In genomic region chr20:36150847-36151539, GRCh38 we compare ENCODE assay signal across 1 cellular context.
TF ChIP-seq lines count a peak whose summit lies in the region.

No MANE protein-coding gene starts in this region.

TF ChIP-seq in HepG2, 621 proteins besides CTCF, POLR2A, EP300 and RAD21 (continued from another document and continues in another):
- TF ChIP-seq RERE (CRISPR knock-in tag; IDR thresholded peaks at IDR 0.05; ENCODE audit: low read depth) (peak; percentile 65), ZNF629 (CRISPR knock-in tag; conservative IDR thresholded peaks at IDR 0.05) (peak; percentile 97), ZBTB3 (CRISPR knock-in tag; IDR thresholded peaks at IDR 0.05; ENCODE audit: borderline replicate concordance, low read depth) (peak; percentile 74; the same call in 1 of the 2 replicates), PAX8 (CRISPR knock-in tag; IDR thresholded peaks at IDR 0.05; ENCODE audit: borderline replicate concordance) (no peak), ZBTB42 (CRISPR knock-in tag; IDR thresholded peaks at IDR 0.05) (no peak), DBP (CRISPR knock-in tag; IDR thresholded peaks at IDR 0.05; ENCODE audit: not compliant biosample characterization) (no peak), CREBL2 (CRISPR knock-in tag; IDR thresholded peaks at IDR 0.05; ENCODE audit: borderline replicate concordance) (no peak), ZNF577 (CRISPR knock-in tag; IDR thresholded peaks at IDR 0.05; ENCODE audit: borderline replicate concordance, low read depth) (no peak), RFXAP (CRISPR knock-in tag; IDR thresholded peaks at IDR 0.05; ENCODE audit: borderline replicate concordance) (peak; percentile 67; the same call in 1 of the 2 replicates), ZNF549 (CRISPR knock-in tag; IDR thresholded peaks at IDR 0.05) (no peak), TFAP4 (IDR thresholded peaks at IDR 0.05; ENCODE audit: borderline replicate concordance, low read depth) (no peak), ZFP91 (CRISPR knock-in tag; IDR thresholded peaks at IDR 0.05; ENCODE audit: borderline replicate concordance) (peak; percentile 62), CCDC6 (CRISPR knock-in tag; IDR thresholded peaks at IDR 0.05) (peak; percentile 72; the same call in 1 of the 2 replicates), ELF3 (CRISPR knock-in tag; IDR thresholded peaks at IDR 0.05) (peak; percentile 97), CBX5 (CRISPR knock-in tag; IDR thresholded peaks at IDR 0.05; ENCODE audit: borderline replicate concordance) (peak; percentile 68; the same call in 1 of the 2 replicates), NR2C2 (CRISPR knock-in tag; IDR thresholded peaks at IDR 0.05; ENCODE audit: borderline replicate concordance) (peak; percentile 64; the same call in 1 of the 2 replicates), TEAD3 (CRISPR knock-in tag; optimal IDR thresholded peaks at IDR 0.05; ENCODE audit: borderline replicate concordance) (peak; percentile 82), PRDM10 (CRISPR knock-in tag; IDR thresholded peaks at IDR 0.05; ENCODE audit: low read depth) (no peak), ZNF83 (CRISPR knock-in tag; IDR thresholded peaks at IDR 0.05; ENCODE audit: borderline replicate concordance) (no peak), FOXA3 (CRISPR knock-in tag; IDR thresholded peaks at IDR 0.05) (peak; percentile 69), POLR2G (IDR thresholded peaks at IDR 0.05; ENCODE audit: low read depth, low read length) (0 out of 2 replicates have a peak, but pooled peaks have one; percentile 22), YY1 (IDR thresholded peaks at IDR 0.05; ENCODE audit: insufficient read depth, insufficient replicate concordance, low read depth, low read length) (no peak), ZBTB10 (CRISPR knock-in tag; IDR thresholded peaks at IDR 0.05; ENCODE audit: borderline replicate concordance) (0 out of 2 replicates have a peak, but pooled peaks have one; percentile 30), SMC3 (IDR thresholded peaks at IDR 0.05; ENCODE audit: low read length) (no peak), ZNF782 (CRISPR knock-in tag; IDR thresholded peaks at IDR 0.05; ENCODE audit: borderline replicate concordance) (0 out of 2 replicates have a peak, but pooled peaks have one; percentile 51), HNRNPUL1 (IDR thresholded peaks at IDR 0.05; ENCODE audit: low read depth, low read length) (no peak), ZSCAN5A (CRISPR knock-in tag; IDR thresholded peaks at IDR 0.05; ENCODE audit: borderline replicate concordance) (no peak; the same call in 1 of the 2 replicates), RCOR2 (CRISPR knock-in tag; IDR thresholded peaks at IDR 0.05) (peak; percentile 84; the same call in 1 of the 2 replicates), ARNT2 (CRISPR knock-in tag; IDR thresholded peaks at IDR 0.05; ENCODE audit: low read depth) (no peak), ZBTB43 (CRISPR knock-in tag; conservative IDR thresholded peaks at IDR 0.05) (0 out of 2 replicates have a peak, but pooled peaks have one; percentile 45), ZNF280D (CRISPR knock-in tag; IDR thresholded peaks at IDR 0.05) (peak; percentile 78; the same call in 1 of the 2 replicates)
